Comparison of ENCODE assay signal across 9 cellular contexts in the genomic region with DNA sequence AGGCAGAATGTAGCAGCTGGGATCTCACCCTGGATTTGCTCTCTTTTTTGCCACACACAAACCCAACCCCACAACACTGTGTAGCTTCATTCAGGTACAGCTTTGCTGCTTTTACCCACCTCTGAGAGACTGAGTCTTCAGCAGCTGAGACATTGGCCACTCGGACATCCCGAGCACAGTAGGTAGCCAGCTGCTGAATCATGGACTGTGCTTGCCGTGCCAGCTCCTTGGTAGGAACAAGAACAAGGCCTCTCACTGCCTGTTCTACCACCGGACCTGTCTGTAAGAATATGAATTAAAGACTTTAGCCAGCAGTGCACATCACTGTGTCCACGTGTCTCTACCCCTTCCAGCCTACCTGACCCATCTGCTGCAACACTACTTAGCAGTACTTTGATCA. TPM values are rescaled to one million over a fixed set of nuclear protein-coding genes. Genes with fewer than 3 reads are reported as not detected.
DNase-seq lines count a peak whose midpoint lies in the region; ATAC-seq and TF ChIP-seq lines count a peak whose summit lies in the region.
"Had no signal": no experiment of that assay in that cellular context is flagged by ENCODE, and none has a peak within 500 bp of the region (broad histone marks: within the 10 kb centered on the region; RNA-seq: fewer than 3 reads in every experiment).

No MANE protein-coding gene starts in this region.

- no peak for TF ChIP-seq POLR2A in transverse colon (IDR thresholded peaks at IDR 0.05)

- intact Hi-C loops in lower lobe of right lung (cut with DNase I) (no loop called here), transverse colon (cut with DNase I; ENCODE audit: low total_unique reads) (no loop called here)

- peaks cover 9 to 23% of the 10 kb centered on the region in 2 donors for H3K36me3 Mint-ChIP-seq in activated T-cell treated with anti-CD3 and anti-CD28 coated beads, Interleukin-2, amount 50 U/mL, for 72 hours (ENCODE audit: insufficient read depth in 2 of 2)

- TF ChIP-seq CTCF in astrocyte of the cerebellum (IDR thresholded peaks at IDR 0.05; ENCODE audit: low read depth, low read length, missing control alignments) = no peak
- TF ChIP-seq CTCF in lower lobe of right lung (IDR thresholded peaks at IDR 0.05) = no peak
- TF ChIP-seq CTCF in transverse colon (IDR thresholded peaks at IDR 0.05) = no peak

- H3K9me3 Mint-ChIP-seq in activated T-cell treated with anti-CD3 and anti-CD28 coated beads, Interleukin-2, amount 50 U/mL, for 72 hours = no peaks in the 10 kb centered on the region

- no peak for DNase-seq in activated T-cell treated with anti-CD3 and anti-CD28 coated beads, Interleukin-2, amount 50 U/mL, for 72 hours
- no peak for DNase-seq in activated T-cell treated with anti-CD3 and anti-CD28 coated beads, Interleukin-2, amount 50 U/mL, for 1 hour
- DNase-seq in astrocyte of the cerebellum (ENCODE audit: low read depth) (no peak), lower lobe of right lung (no peak), transverse colon (no peak)
- no peak for DNase-seq in activated CD8-positive, alpha-beta memory T cell treated with anti-CD3 and anti-CD28 coated beads, Interleukin-2, amount 50 U/mL, for 4 hours
- no peak for DNase-seq in stimulated activated naive CD4-positive, alpha-beta T cell (lab: John Stamatoyannopoulos, UW)

- H3K4me3 Mint-ChIP-seq in activated T-cell treated with anti-CD3 and anti-CD28 coated beads, Interleukin-2, amount 50 U/mL, for 72 hours = peak overlapping the region; percentile 91 to 95

- H3K27ac Mint-ChIP-seq in activated T-cell treated with anti-CD3 and anti-CD28 coated beads, Interleukin-2, amount 50 U/mL, for 72 hours = peak overlapping the region; percentile 79

- H3K9me3 ChIP-seq in lower lobe of right lung = no peaks in the 10 kb centered on the region
- no peaks in the 10 kb centered on the region for H3K9me3 ChIP-seq in transverse colon

- no peaks in the 10 kb centered on the region for H3K27me3 Mint-ChIP-seq in activated T-cell treated with anti-CD3 and anti-CD28 coated beads, Interleukin-2, amount 50 U/mL, for 72 hours (ENCODE audit: low read depth)

- in situ Hi-C loops in astrocyte of the cerebellum (cut with HindIII; ENCODE audit: low sequenced_read_pairs) = loop anchor here (25.0 kb wide), 1 partner anchor 335 kb away; no protein-coding TSS in a partner anchor
- in situ Hi-C loops in transverse colon (cut with MboI; ENCODE audit: low pct_ligation_motif_present in 1 of 4, low pct_unique_long_range_greater_than_20kb in 1 of 4, low sequenced_read_pairs in 3 of 4) = loop anchor here in 1 of 4 donors (25.0 kb wide), 1 partner anchor 335 kb away; no protein-coding TSS in a partner anchor

- peak overlapping the region; percentile 89 for H3K4me3 ChIP-seq in astrocyte of the cerebellum (ENCODE audit: low read depth, low read length)
- H3K4me3 ChIP-seq in lower lobe of right lung = peak overlapping the region; percentile 94
- peak overlapping the region; percentile 60 to 88 (median 76) for H3K4me3 ChIP-seq in transverse colon

- TF ChIP-seq EP300 in transverse colon (IDR thresholded peaks at IDR 0.05; ENCODE audit: low read depth) = no peak

- H3K36me3 ChIP-seq in lower lobe of right lung (peaks cover 54% of the 10 kb centered on the region), transverse colon (peaks cover 0 to 47% (median 15%) of the 10 kb centered on the region in 4 donors)

- H3K4me1 ChIP-seq in lower lobe of right lung (peaks cover 23% of the 10 kb centered on the region), transverse colon (peaks cover 17 to 26% (median 17%) of the 10 kb centered on the region in 4 donors)

- H3K27me3 ChIP-seq in lower lobe of right lung (ENCODE audit: low read depth) (no peaks in the 10 kb centered on the region), transverse colon (no peaks in the 10 kb centered on the region)

- H3K27ac ChIP-seq in lower lobe of right lung = peak overlapping the region; percentile 88
- H3K27ac ChIP-seq in transverse colon = peak overlapping the region in 2 of 4 donors; percentile 90

- H3K4me1 Mint-ChIP-seq in activated T-cell treated with anti-CD3 and anti-CD28 coated beads, Interleukin-2, amount 50 U/mL, for 72 hours (ENCODE audit: low read depth) = peaks cover 38% of the 10 kb centered on the region

- WGBS in transverse colon (ENCODE audit: low coverage in 1 of 2), 2 donors = 57 to 61% methylated on average over 1 to 5 of the region's 5 CpGs

- no peak for ATAC-seq in activated T-cell treated with anti-CD3 and anti-CD28 coated beads, Interleukin-2, amount 50 U/mL, for 72 hours (replicated peaks in 1 of 2)
- ATAC-seq in lower lobe of right lung (no peak), HG03469 (IDR thresholded peaks at IDR 0.05; ENCODE audit: unreplicated experiment) (no peak)

RNA-seq across cellular contexts. Expression of a gene that starts 0.9 kb away (rescaled TPM):
- total RNA-seq in activated T-cell treated with anti-CD3 and anti-CD28 coated beads, Interleukin-2, amount 50 U/mL, for 72 hours = 10 to 100 TPM; 59.9 to 72.3 TPM
- total RNA-seq in lower lobe of right lung (45.8 TPM), transverse colon (100 to 1,000 TPM in 1 of 4 donors, 10 to 100 TPM in 3; 41.1 to 202 (median 42.3) TPM)

RNA-seq across cellular contexts. Expression of a gene that starts 9.3 kb away (rescaled TPM):
- total RNA-seq in activated T-cell treated with anti-CD3 and anti-CD28 coated beads, Interleukin-2, amount 50 U/mL, for 72 hours = 10 to 100 TPM; 73.6 to 79.8 TPM
- 71.9 TPM for total RNA-seq in lower lobe of right lung
- 100 to 1,000 TPM; 226 to 303 (median 254) TPM for total RNA-seq in transverse colon

RNA-seq across cellular contexts. Expression of a gene that starts 31.6 kb away (rescaled TPM):
- total RNA-seq in activated T-cell treated with anti-CD3 and anti-CD28 coated beads, Interleukin-2, amount 50 U/mL, for 72 hours = under 1 TPM; 0.12 to 0.25 TPM
- total RNA-seq in lower lobe of right lung (0.21 TPM), transverse colon (under 1 TPM in 1 of 4 donors, not detected in 3; 0.48 TPM)
- total RNA-seq: HT1080 had no signal

RNA-seq across cellular contexts. Expression of a gene that starts 33.7 kb away (rescaled TPM):
- total RNA-seq in activated T-cell treated with anti-CD3 and anti-CD28 coated beads, Interleukin-2, amount 50 U/mL, for 72 hours = 10 to 100 TPM; 79.6 to 82.7 TPM
- total RNA-seq in lower lobe of right lung (132 TPM), transverse colon (100 to 1,000 TPM in 3 of 4 donors, 10 to 100 TPM in 1; 74.0 to 160 (median 143) TPM)
